ENCODE assay signal across 28 cellular contexts in the genomic region with DNA sequence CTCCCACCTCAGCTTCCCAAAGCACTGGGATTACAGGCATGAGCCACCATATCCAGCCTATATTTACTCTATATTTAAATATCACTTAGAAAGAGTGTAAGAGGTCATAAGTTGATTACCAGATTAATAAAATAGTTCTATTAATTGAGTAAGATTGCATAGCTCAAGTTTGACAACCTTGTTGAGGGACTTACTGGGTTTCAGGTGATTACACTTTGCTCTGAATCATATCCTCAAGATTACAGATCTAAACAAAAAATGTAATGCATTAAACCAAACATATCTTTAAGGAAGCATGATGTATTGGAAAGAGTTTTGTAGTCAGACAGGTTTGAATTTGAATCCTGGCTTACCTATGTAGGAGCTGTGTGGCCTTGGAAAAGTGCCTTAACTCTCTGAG. TPM values are rescaled to one million over a fixed set of nuclear protein-coding genes. Genes with fewer than 3 reads are reported as not detected.
"Had no signal": no experiment of that assay in that cellular context is flagged by ENCODE, and none has a peak within 500 bp of the region (broad histone marks: within the 10 kb centered on the region; RNA-seq: fewer than 3 reads in every experiment).

No MANE protein-coding gene starts in this region.

- H3K27ac ChIP-seq: neural progenitor cell, ovary, parathyroid adenoma, psoas muscle, right lobe of liver, sigmoid colon, spleen, suprapubic skin, testis, tibial artery, transverse colon, upper lobe of right lung, uterus had no signal

- H3K9me3 ChIP-seq: ovary, right lobe of liver, sigmoid colon, suprapubic skin, testis, transverse colon, upper lobe of right lung, uterus had no signal

- H3K27me3 ChIP-seq: neural progenitor cell, ovary, right lobe of liver, sigmoid colon, spleen, suprapubic skin, testis, tibial artery, transverse colon, upper lobe of right lung, uterus had no signal

- DNase-seq: natural killer cell; occipital lobe; ovary; posterior cingulate gyrus; psoas muscle; right cardiac atrium; right lobe of liver; sigmoid colon; spleen; stimulated activated CD4-positive, alpha-beta T cell treated with anti-CD3 and anti-CD28 coated beads, Interleukin-12 subunit alpha, Interleukin-12 subunit beta, amount 100 ng/mL, for 4 hours; stimulated activated CD4-positive, alpha-beta T cell treated with anti-CD3 and anti-CD28 coated beads, Interleukin-1b, Interleukin-23, amount 100 ng/mL, for 48 hours; stimulated activated CD4-positive, alpha-beta T cell treated with anti-CD3 and anti-CD28 coated beads, Interleukin-4, amount 100 ng/mL, for 1 hour; stimulated activated CD4-positive, alpha-beta T cell treated with anti-CD3 and anti-CD28 coated beads, Interleukin-4, amount 100 ng/mL, for 4 hours; stimulated activated CD8-positive, alpha-beta memory T cell treated with anti-CD3 and anti-CD28 coated beads, Interleukin-4, amount 100 ng/mL, for 48 hours; stimulated activated naive CD4-positive, alpha-beta T cell; stimulated activated naive CD8-positive, alpha-beta T cell treated with anti-CD3 and anti-CD28 coated beads, Interleukin-15, amount 100 ng/mL, for 72 hours; stimulated activated naive CD8-positive, alpha-beta T cell treated with anti-CD3 and anti-CD28 coated beads, Interleukin-15, Interleukin-2, amounts not matched to agents 100 U/mL and 50 U/mL, for 24 hours; substantia nigra; testis; tibial artery; transverse colon; upper lobe of right lung; uterus had no signal

- H3K4me1 ChIP-seq: neural progenitor cell, parathyroid adenoma, psoas muscle, right lobe of liver, spleen, suprapubic skin, testis, transverse colon, upper lobe of right lung, uterus had no signal

- H3K36me3 ChIP-seq: neural progenitor cell, ovary, right lobe of liver, sigmoid colon, spleen, suprapubic skin, tibial artery, transverse colon, upper lobe of right lung, uterus had no signal

- H3K4me3 ChIP-seq: neural progenitor cell, ovary, psoas muscle, right lobe of liver, sigmoid colon, smooth muscle cell, spleen, suprapubic skin, testis, tibial artery, transverse colon, upper lobe of right lung, uterus had no signal

RNA-seq across cellular contexts. Expression of a gene that starts 47.9 kb away (rescaled TPM):
- total RNA-seq: natural killer cell, ovary, progenitor cell of endocrine pancreas, psoas muscle, transverse colon, upper lobe of right lung, uterus had no signal
